In the genomic region with DNA sequence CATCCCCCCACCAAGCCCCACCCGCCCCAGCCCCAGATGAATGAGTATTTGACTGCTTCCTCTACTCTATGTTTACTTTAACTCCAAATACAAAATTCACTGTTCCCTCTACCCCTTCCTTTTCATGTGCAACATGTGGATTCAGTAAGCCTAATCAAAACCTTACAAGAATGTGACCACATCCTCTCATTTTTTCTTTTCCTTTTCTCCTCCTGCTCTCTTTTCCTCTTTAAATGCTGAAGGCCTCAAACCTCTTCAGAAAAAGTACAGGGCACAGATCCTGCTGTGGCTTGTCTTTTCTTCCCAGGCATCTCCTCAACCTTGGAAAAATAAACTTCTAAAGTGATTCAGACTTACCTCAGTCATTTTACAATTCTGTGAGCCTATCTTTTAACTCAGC, we compare ENCODE assay signal across 13 cellular contexts.
DNase-seq lines count a peak whose midpoint lies in the region; ATAC-seq, FAIRE-seq and TF ChIP-seq lines count a peak whose summit lies in the region.
"Had no signal": no experiment of that assay in that cellular context is flagged by ENCODE, and none has a peak within 500 bp of the region (broad histone marks: within the 10 kb centered on the region; RNA-seq: fewer than 3 reads in every experiment).

No MANE protein-coding gene starts in this region.

- peak overlapping the region; percentile 48 for H3K4me2 ChIP-seq in astrocyte (ENCODE audit: low read length)

- no peaks in the 10 kb centered on the region for H3K27me3 Mint-ChIP-seq in astrocyte (ENCODE audit: low read depth, unreplicated experiment)
- H3K27me3 Mint-ChIP-seq: naive B cell had no signal

- H3K4me3 Mint-ChIP-seq in astrocyte (ENCODE audit: unreplicated experiment), result peak overlapping the region; percentile 51
- H3K4me3 Mint-ChIP-seq: naive B cell had no signal

- H3K27ac ChIP-seq in astrocyte (ENCODE audit: low read depth, low read length), result no peak overlapping the region
- H3K27ac ChIP-seq in esophagus squamous epithelium, result no peak overlapping the region

- peaks cover 11% of the 10 kb centered on the region for H3K4me1 Mint-ChIP-seq in astrocyte (ENCODE audit: low read depth, unreplicated experiment)

- H4K20me1 ChIP-seq in astrocyte (ENCODE audit: insufficient read depth, low read length), result no peaks in the 10 kb centered on the region

- H3K4me3 ChIP-seq in astrocyte (ENCODE audit: insufficient read depth, low read depth, low read length), result no peak overlapping the region
- no peak overlapping the region for H3K4me3 ChIP-seq in esophagus squamous epithelium

- WGBS in esophagus squamous epithelium, 2 donors, result 75% methylated on average over 1 of the region's 1 CpG

- peaks cover 6% of the 10 kb centered on the region for H3K4me1 ChIP-seq in astrocyte (ENCODE audit: insufficient read depth, low read length)
- H3K4me1 ChIP-seq in esophagus squamous epithelium, result no peaks in the 10 kb centered on the region

- peak; percentile 66 for FAIRE-seq in astrocyte (lab: Jason Lieb, UNC)

- H3K27me3 ChIP-seq in astrocyte (ENCODE audit: insufficient read depth, low read length), result no peaks in the 10 kb centered on the region
- H3K27me3 ChIP-seq in esophagus squamous epithelium, result no peaks in the 10 kb centered on the region

- H2AFZ ChIP-seq in astrocyte (ENCODE audit: low read depth, low read length), result no peak overlapping the region

- peaks cover 5% of the 10 kb centered on the region for H3K36me3 ChIP-seq in astrocyte (ENCODE audit: insufficient read depth, low read length)
- peaks cover 0 to 79% (median 0%) of the 10 kb centered on the region in 3 donors for H3K36me3 ChIP-seq in esophagus squamous epithelium

- peaks cover 8% of the 10 kb centered on the region for H3K36me3 Mint-ChIP-seq in astrocyte (ENCODE audit: low read depth, unreplicated experiment)

- no peaks in the 10 kb centered on the region for H3K9me3 Mint-ChIP-seq in astrocyte (ENCODE audit: unreplicated experiment)

- no peak overlapping the region for H3K9ac ChIP-seq in astrocyte (ENCODE audit: low read length)

- ATAC-seq in HG02840 (IDR thresholded peaks at IDR 0.05; ENCODE audit: low FRiP score, unreplicated experiment), result no peak

- peak; percentile 33 for DNase-seq in AG20443 (ENCODE audit: low spot score)
- peak; percentile 16 for DNase-seq in HS-5 (ENCODE audit: low read depth)
- peak; percentile 91 for DNase-seq in astrocyte (ENCODE audit: low read depth)
- DNase-seq in kidney glomerular epithelial cell (lab: John Stamatoyannopoulos, UW), result peak; percentile 17
- no peak for DNase-seq in SIG-M5 (lab: John Stamatoyannopoulos, UW)
- DNase-seq in iPS-NIHi7 (ENCODE audit: extremely low spot score), result no peak
- DNase-seq in esophagus squamous epithelium (lab: John Stamatoyannopoulos, UW), result no peak
- DNase-seq: KG1; naive B cell; NCI-H526 treated with DMSO at 0.1 percent for 48 hours; stimulated activated CD4-positive, alpha-beta T cell treated with anti-CD3 and anti-CD28 coated beads, Interleukin-4, amount 100 ng/mL, for 24 hours; trophoblast cell had no signal

- TF ChIP-seq CTCF in astrocyte (IDR thresholded peaks at IDR 0.05; ENCODE audit: insufficient read depth, low read depth, low read length) (no peak), esophagus squamous epithelium (IDR thresholded peaks at IDR 0.05) (no peak)

- H3K9me3 ChIP-seq in astrocyte (ENCODE audit: insufficient read depth, low read depth, low read length) (no peaks in the 10 kb centered on the region), esophagus squamous epithelium (no peaks in the 10 kb centered on the region)

- no peak for TF ChIP-seq POLR2A in esophagus squamous epithelium (IDR thresholded peaks at IDR 0.05)

- no peaks in the 10 kb centered on the region for H3K79me2 ChIP-seq in astrocyte (ENCODE audit: insufficient read depth, low read length)

- intact Hi-C loops in esophagus squamous epithelium (cut with DNase I), result no loop called here

- peak overlapping the region; percentile 76 for H3K27ac Mint-ChIP-seq in astrocyte (ENCODE audit: unreplicated experiment)

Comparison
In these comparisons a context has a peak if more than half of its experiments do, and no peak if none do; other contexts are left out.
1. DNase-seq: peak in AG20443 (single experiment), HS-5 (single experiment), astrocyte (single experiment) and kidney glomerular epithelial cell (single experiment); none in SIG-M5 (single experiment), iPS-NIHi7 (single experiment) and esophagus squamous epithelium (single experiment).